ENCODE assay signal across 11 cellular contexts in genomic region chr3:52982839-52983238, GRCh38.
A peak's percentile ranks its signal among the peaks of the same experiment; 100 is the strongest.
DNase-seq lines count a peak whose midpoint lies in the region; ATAC-seq, FAIRE-seq and TF ChIP-seq lines count a peak whose summit lies in the region.
"Had no signal": no experiment of that assay in that cellular context is flagged by ENCODE, and none has a peak within 500 bp of the region (broad histone marks: within the 10 kb centered on the region; RNA-seq: fewer than 3 reads in every experiment).

No MANE protein-coding gene starts in this region.

- H3K9me3 ChIP-seq in GM12878 (replicated peaks; ENCODE audit: control insufficient read depth, insufficient read depth, low read length) (no peaks in the 10 kb centered on the region), osteoblast (ENCODE audit: low read depth, low read length) (no peaks in the 10 kb centered on the region)
- H3K9me3 ChIP-seq: upper lobe of right lung had no signal

- CTCF ChIA-PET in GM12878 (lab: Yijun Ruan, JAX) = interaction anchor here (5.5 kb wide), 1 partner anchor 47 kb away, joined by 56 read pairs; no protein-coding TSS in a partner anchor

- H3K4me3 ChIP-seq in GM12878 = no peak overlapping the region
- no peak overlapping the region for H3K4me3 ChIP-seq in osteoblast (ENCODE audit: insufficient read depth, low read length)
- H3K4me3 ChIP-seq: upper lobe of right lung had no signal

- H3K27ac ChIP-seq in GM12878 (ENCODE audit: control insufficient read depth, insufficient read depth) (peak overlapping the region; percentile 90), osteoblast (ENCODE audit: low read depth, low read length) (no peak overlapping the region)
- H3K27ac ChIP-seq: upper lobe of right lung had no signal

- H3K36me3 ChIP-seq in GM12878 (ENCODE audit: control insufficient read depth in 2 of 2, insufficient read depth in 2 of 2, low read length in 1 of 2) = no peaks in the 10 kb centered on the region
- H3K36me3 ChIP-seq in osteoblast (ENCODE audit: insufficient read depth, low read length) = no peaks in the 10 kb centered on the region
- H3K36me3 ChIP-seq: upper lobe of right lung had no signal

- H2AFZ ChIP-seq in GM12878 (ENCODE audit: control insufficient read depth, low read depth, low read length) (peak overlapping the region; percentile 28), osteoblast (ENCODE audit: low read length) (no peak overlapping the region)

- intact Hi-C loops in GM12878 (cut with micrococcal nuclease; ENCODE audit: unreplicated experiment) = loop anchor here (5.0 kb wide), 1 partner anchor 59 kb away; no protein-coding TSS in a partner anchor

- TF ChIP-seq POLR2A in GM12878 (IDR thresholded peaks at IDR 0.05; ENCODE audit: low read depth, low read length) = no peak

- H4K20me1 ChIP-seq in GM12878 (ENCODE audit: control insufficient read depth, insufficient read depth) = no peaks in the 10 kb centered on the region
- H4K20me1 ChIP-seq in osteoblast (ENCODE audit: insufficient read depth, low read length) = no peaks in the 10 kb centered on the region

- ATAC-seq in GM18502 (IDR thresholded peaks at IDR 0.05; ENCODE audit: poor library complexity, unreplicated experiment) (peak; percentile 16), GM21423 (IDR thresholded peaks at IDR 0.05; ENCODE audit: unreplicated experiment) (peak; percentile 33), HG03439 (IDR thresholded peaks at IDR 0.05; ENCODE audit: unreplicated experiment) (peak; percentile 30), GM12878 (peak; percentile 58)
- ATAC-seq: HCT116 had no signal

- peak overlapping the region; percentile 16; the same call in 1 of the 2 replicates for H3K9ac ChIP-seq in GM12878 (ENCODE audit: control insufficient read depth, insufficient read depth, low read length)

- no peak for DNase-seq in GM12878 (ENCODE audit: low read depth, low spot score)
- no peak for DNase-seq in GM20000 (ENCODE audit: low spot score)
- no peak for DNase-seq in osteoblast (ENCODE audit: insufficient read length, low spot score, missing footprints)
- DNase-seq in G401 (ENCODE audit: low spot score) = no peak
- DNase-seq in NCI-H748 (lab: John Stamatoyannopoulos, UW; ENCODE audit: unreplicated experiment) = no peak
- DNase-seq: upper lobe of right lung had no signal

- in situ Hi-C loops in GM12878 (cut with MboI) (no loop called here), G401 (cut with HindIII; ENCODE audit: low sequenced_read_pairs) (no loop called here)

- FAIRE-seq in GM12878 (lab: Jason Lieb, UNC) = peak; percentile 78
- FAIRE-seq: frontal cortex had no signal

- no peak for TF ChIP-seq EP300 in GM12878 (IDR thresholded peaks at IDR 0.05; ENCODE audit: borderline replicate concordance in 1 of 2, control insufficient read depth in 1 of 2, low read depth in 2 of 2, low read length in 2 of 2)

- TF ChIP-seq CTCF in GM12878 (IDR thresholded peaks at IDR 0.05 in 2 of 3, conservative IDR thresholded peaks at IDR 0.05 in 1 of 3; ENCODE audit: control insufficient read depth in 2 of 3, extremely low read depth in 1 of 3, insufficient read depth in 1 of 3, low read depth in 3 of 3, low read length in 3 of 3) (no peak), GM20000 (IDR thresholded peaks at IDR 0.05; ENCODE audit: extremely low read depth, missing control alignments) (no peak), osteoblast (IDR thresholded peaks at IDR 0.05; ENCODE audit: extremely low read depth, low read depth, low read length) (no peak)

- BruUV-seq in GM12878 (replicated peaks; lab: Mats Ljungman, UMichigan) = TSS peak; percentile 35

- SMC1A ChIA-PET in GM12878 (lab: Charles Lee; ENCODE audit: uncharacterized antibody, unreplicated experiment) = interaction anchor here (0.5 to 1.5 kb wide), 8 partner anchors 10 to 170 kb away, joined by 3 to 4 read pairs (median 3); no protein-coding TSS in a partner anchor

- 0% methylated on average over 2 of the region's 2 CpGs for WGBS in GM12878 (ENCODE audit: insufficient coverage, insufficient replicate concordance, low lambda C conversion rate, missing lambda C conversion rate)

- H3K27me3 ChIP-seq in GM12878 (replicated peaks in 1 of 2; ENCODE audit: control insufficient read depth in 2 of 2, insufficient read depth in 2 of 2, low read length in 1 of 2) (no peaks in the 10 kb centered on the region), osteoblast (ENCODE audit: insufficient read depth, low read length) (no peaks in the 10 kb centered on the region)
- H3K27me3 ChIP-seq: upper lobe of right lung had no signal

- H3K4me2 ChIP-seq in GM12878 (ENCODE audit: control insufficient read depth, insufficient read depth) (peak overlapping the region; percentile 77), osteoblast (ENCODE audit: insufficient read depth, low read length) (no peak overlapping the region)

- H3K79me2 ChIP-seq in GM12878 (ENCODE audit: control insufficient read depth, insufficient read depth, low read length) (peaks cover 4% of the 10 kb centered on the region; the same call in 1 of the 2 replicates), osteoblast (ENCODE audit: insufficient read depth, low read length) (no peaks in the 10 kb centered on the region)

- RAD21 ChIA-PET in GM12878 (lab: Charles Lee; ENCODE audit: unreplicated experiment) = interaction anchor here (1.3 to 2.0 kb wide), 5 partner anchors 11 to 203 kb away, joined by 3 to 7 read pairs (median 3); no protein-coding TSS in a partner anchor

- POLR2A ChIA-PET in GM12878 (lab: Charles Lee) = interaction anchor here (0.6 to 0.7 kb wide), 2 partner anchors 9 to 28 kb away, joined by 3 to 4 read pairs; no protein-coding TSS in a partner anchor

- H3K4me1 ChIP-seq in GM12878 (ENCODE audit: control insufficient read depth, insufficient read depth, low read length) (peaks cover 18% of the 10 kb centered on the region), osteoblast (ENCODE audit: insufficient read depth, low read length) (no peaks in the 10 kb centered on the region)
- H3K4me1 ChIP-seq: upper lobe of right lung had no signal

- TF ChIP-seq RAD21 in GM12878 (IDR thresholded peaks at IDR 0.05; ENCODE audit: insufficient read depth, low read depth, low read length) = no peak

TF ChIP-seq in GM12878, 131 proteins besides CTCF, POLR2A, EP300 and RAD21:
- TF ChIP-seq, protein P1, sequence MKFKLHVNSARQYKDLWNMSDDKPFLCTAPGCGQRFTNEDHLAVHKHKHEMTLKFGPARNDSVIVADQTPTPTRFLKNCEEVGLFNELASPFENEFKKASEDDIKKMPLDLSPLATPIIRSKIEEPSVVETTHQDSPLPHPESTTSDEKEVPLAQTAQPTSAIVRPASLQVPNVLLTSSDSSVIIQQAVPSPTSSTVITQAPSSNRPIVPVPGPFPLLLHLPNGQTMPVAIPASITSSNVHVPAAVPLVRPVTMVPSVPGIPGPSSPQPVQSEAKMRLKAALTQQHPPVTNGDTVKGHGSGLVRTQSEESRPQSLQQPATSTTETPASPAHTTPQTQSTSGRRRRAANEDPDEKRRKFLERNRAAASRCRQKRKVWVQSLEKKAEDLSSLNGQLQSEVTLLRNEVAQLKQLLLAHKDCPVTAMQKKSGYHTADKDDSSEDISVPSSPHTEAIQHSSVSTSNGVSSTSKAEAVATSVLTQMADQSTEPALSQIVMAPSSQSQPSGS (IDR thresholded peaks at IDR 0.05; ENCODE audit: low read length) = no peak
- peak; percentile 66 for TF ChIP-seq SMARCA5 (IDR thresholded peaks at IDR 0.05)
TF ChIP-seq in GM12878: peak in this region for 1.
